1 cellular context compared by ENCODE assay signal in genomic region chr6:16483315-16483875, GRCh38.
TF ChIP-seq lines count a peak whose summit lies in the region.

No MANE protein-coding gene starts in this region.

TF ChIP-seq in GM23338, 12 proteins besides CTCF, POLR2A, EP300 and RAD21 (continued from another document):
- TF ChIP-seq ZNF462 (CRISPR knock-in tag; IDR thresholded peaks at IDR 0.05): no peak
TF ChIP-seq in GM23338: peak in this region for 0.
